ENCODE assay signal across 25 cellular contexts in the genomic region with DNA sequence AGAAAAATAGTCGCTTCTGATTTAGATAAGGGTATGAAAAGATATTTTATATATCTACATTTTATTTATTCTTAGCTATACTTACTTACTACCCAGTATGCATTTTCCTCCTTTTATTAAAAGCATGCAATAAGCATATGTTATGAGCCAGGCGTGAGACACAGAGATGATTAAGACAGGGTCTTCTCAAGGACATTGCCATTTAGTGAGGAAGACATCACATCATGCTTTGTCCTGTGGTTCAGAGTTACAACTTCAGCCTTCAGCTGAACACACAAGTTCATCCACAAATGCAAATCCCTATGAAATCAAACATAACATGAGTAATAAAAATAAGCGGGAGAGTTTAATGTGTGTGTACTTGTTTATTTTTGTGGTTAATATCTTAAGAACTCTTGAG.
"Had no signal": no experiment of that assay in that cellular context is flagged by ENCODE, and none has a peak within 500 bp of the region (broad histone marks: within the 10 kb centered on the region; RNA-seq: fewer than 3 reads in every experiment).

No MANE protein-coding gene starts in this region.

- H3K9me3 ChIP-seq: ascending aorta, MG63 had no signal

- H3K9me3 Mint-ChIP-seq: activated CD4-positive, alpha-beta T cell treated with anti-CD3 and anti-CD28 coated beads, Interleukin-2, amount 10 ng/mL, durations not matched to agents 7 days and 5 days; activated T-cell treated with anti-CD3 and anti-CD28 coated beads, Interleukin-2, amount 50 U/mL, for 4 hours; brain had no signal

- H3K36me3 Mint-ChIP-seq: activated CD4-positive, alpha-beta memory T cell treated with anti-CD3 and anti-CD28 coated beads for 36 hours had no signal

- H3K27me3 ChIP-seq: ascending aorta, MG63 had no signal

- H3K27ac ChIP-seq: SK-N-MC, VCaP had no signal

- H3K36me3 ChIP-seq: ascending aorta, MG63 had no signal

- H3K4me3 Mint-ChIP-seq: activated CD4-positive, alpha-beta memory T cell treated with anti-CD3 and anti-CD28 coated beads for 36 hours; activated CD4-positive, alpha-beta T cell treated with anti-CD3 and anti-CD28 coated beads, Interleukin-2, amount 10 ng/mL, durations not matched to agents 7 days and 5 days; activated naive CD8-positive, alpha-beta T cell treated with anti-CD3 and anti-CD28 coated beads, Interleukin-2, amount 50 U/mL, for 24 hours; activated T-cell treated with anti-CD3 and anti-CD28 coated beads, Interleukin-2, amount 50 U/mL, for 4 hours; brain; T-helper 17 cell had no signal

- H3K4me3 ChIP-seq: ascending aorta, MG63, SK-N-MC had no signal

- ATAC-seq: activated naive CD4-positive, alpha-beta T cell treated with anti-CD3 and anti-CD28 coated beads, Interleukin-2, amount 50 U/mL, for 72 hours; activated naive CD8-positive, alpha-beta T cell treated with anti-CD3 and anti-CD28 coated beads, Interleukin-2, amount 50 U/mL, for 24 hours; activated T-cell treated with anti-CD3 and anti-CD28 coated beads, Interleukin-2, amount 50 U/mL, for 4 hours; T-helper 17 cell had no signal

- H3K27ac Mint-ChIP-seq: activated CD4-positive, alpha-beta memory T cell treated with anti-CD3 and anti-CD28 coated beads for 36 hours; activated CD4-positive, alpha-beta T cell treated with anti-CD3 and anti-CD28 coated beads, Interleukin-2, amount 10 ng/mL, durations not matched to agents 7 days and 5 days; activated naive CD4-positive, alpha-beta T cell treated with anti-CD3 and anti-CD28 coated beads, Interleukin-2, amount 50 U/mL, for 72 hours; activated naive CD8-positive, alpha-beta T cell treated with anti-CD3 and anti-CD28 coated beads, Interleukin-2, amount 50 U/mL, for 24 hours; brain; T-helper 17 cell had no signal

- DNase-seq: activated CD4-positive, alpha-beta memory T cell treated with anti-CD3 and anti-CD28 coated beads for 36 hours; activated CD4-positive, alpha-beta T cell treated with anti-CD3 and anti-CD28 coated beads, Interleukin-2, amount 10 ng/mL, durations not matched to agents 7 days and 5 days; activated CD4-positive, CD25-positive, alpha-beta regulatory T cell; activated CD8-positive, alpha-beta memory T cell treated with anti-CD3 and anti-CD28 coated beads for 24 hours; activated effector memory CD4-positive, alpha-beta T cell treated with anti-CD3 and anti-CD28 coated beads, Interleukin-2, amount 50 U/mL, for 16 hours; activated naive CD4-positive, alpha-beta T cell treated with Interleukin-2 at 50 U/mL for 16 hours; activated naive CD8-positive, alpha-beta T cell treated with anti-CD3 and anti-CD28 coated beads, Interleukin-2, amount 50 U/mL, for 24 hours; activated T-cell treated with anti-CD3 and anti-CD28 coated beads, Interleukin-2, amount 50 U/mL, for 4 hours; amniotic stem cell; MV-4-11; NCI-H1092 treated with DMSO at 0.1 percent for 48 hours; NCI-H1417 treated with DMSO at 0.1 percent for 48 hours; NCI-H1694; NCI-H2029 treated with DMSO at 0.1 percent for 48 hours; NCI-H345; NCI-H510A; NCI-H526 treated with DMSO at 0.1 percent for 48 hours; NCI-H82; T-helper 17 cell had no signal

- H3K27me3 Mint-ChIP-seq: brain had no signal
